Comparison of ENCODE assay signal across 8 cellular contexts in genomic region chr4:151099226-151099975, GRCh38. TPM values are rescaled to one million over a fixed set of nuclear protein-coding genes. Genes with fewer than 3 reads are reported as not detected.
DNase-seq lines count a peak whose midpoint lies in the region; ATAC-seq and TF ChIP-seq lines count a peak whose summit lies in the region.

TSS of gene RPS3A (plus strand) at chr4:151099628. CDS start at chr4:151099653, 25 bp downstream.

- peak within 1 kb of the TSS; percentile 98 to 100 (median 99) for H3K4me3 ChIP-seq in mammary epithelial cell (replicated peaks in 1 of 3; ENCODE audit: insufficient read depth in 1 of 3, low read depth in 2 of 3, low read length in 3 of 3)

- H2AFZ ChIP-seq in mammary epithelial cell (ENCODE audit: low read depth, low read length), result peak within 1 kb of the TSS; percentile 93

- H4K20me1 ChIP-seq in mammary epithelial cell (ENCODE audit: insufficient read depth, low read length), result peaks cover 4% of the 10 kb centered on the region

- peaks cover 29% of the 10 kb centered on the region for H3K36me3 ChIP-seq in mammary epithelial cell (ENCODE audit: insufficient read depth, low read length)

- intact Hi-C loops in mammary epithelial cell (cut with micrococcal nuclease), result loop anchor here (1.0 kb wide), 1 partner anchor 85 kb away; no protein-coding TSS in a partner anchor

- dilution Hi-C loops in mammary epithelial cell (cut with HindIII; ENCODE audit: low sequenced_read_pairs), result no loop called here

- in situ Hi-C loops in ACHN (cut with HindIII; ENCODE audit: low pct_ligation_motif_present, low pct_unique_long_range_greater_than_20kb, low sequenced_read_pairs) (no loop called here), mammary epithelial cell (cut with MboI; ENCODE audit: low sequenced_read_pairs in 2 of 2) (no loop called here)

- DNase-seq in ACHN, result peak; percentile 92
- DNase-seq in NCI-H2196 (lab: John Stamatoyannopoulos, UW; ENCODE audit: unreplicated experiment), result peak; percentile 85
- DNase-seq in mammary epithelial cell, result peak; percentile 100
- DNase-seq in iPS-NIHi11 (ENCODE audit: low spot score), result peak; percentile 93
- peak; percentile 97 for DNase-seq in smooth muscle cell of the brain vasculature (ENCODE audit: low read depth, low spot score)

- no TSS peak for BruUV-seq in mammary epithelial cell (replicated peaks; lab: Mats Ljungman, UMichigan)

- peaks cover 49% of the 10 kb centered on the region for H3K79me2 ChIP-seq in mammary epithelial cell (ENCODE audit: insufficient read depth, low read length)

- H3K4me2 ChIP-seq in mammary epithelial cell (ENCODE audit: insufficient read depth, low read depth, low read length), result peak within 1 kb of the TSS; percentile 81

- WGBS in mammary epithelial cell (ENCODE audit: low coverage, missing lambda C conversion rate), result 2% methylated on average over 42 of the region's 69 CpGs

- H3K27ac ChIP-seq in VCaP (peak within 1 kb of the TSS; percentile 87), mammary epithelial cell (ENCODE audit: insufficient read depth, low read depth, low read length) (peak within 1 kb of the TSS; percentile 95)

- no peaks in the 10 kb centered on the region for H3K27me3 ChIP-seq in mammary epithelial cell (ENCODE audit: insufficient read depth, low read length)

- no peaks in the 10 kb centered on the region for H3K9me3 ChIP-seq in mammary epithelial cell (replicated peaks; ENCODE audit: insufficient read depth, low read length)

- peaks cover 10% of the 10 kb centered on the region for H3K4me1 ChIP-seq in mammary epithelial cell (ENCODE audit: insufficient read depth, low read length)

- TF ChIP-seq CTCF in VCaP (conservative IDR thresholded peaks at IDR 0.05), result peak; percentile 92
- peak; percentile 69 to 81 for TF ChIP-seq CTCF in mammary epithelial cell (conservative IDR thresholded peaks at IDR 0.05 in 1 of 2, IDR thresholded peaks at IDR 0.05 in 1 of 2; ENCODE audit: extremely low read depth in 1 of 2, insufficient read depth in 1 of 2, low read depth in 1 of 2, low read length in 2 of 2)

- CTCF ChIA-PET in mammary epithelial cell (lab: Charles Lee; ENCODE audit: low non-redundant PET), result no interaction called here

- ATAC-seq in GM18867 (IDR thresholded peaks at IDR 0.05; ENCODE audit: unreplicated experiment), result peak; percentile 95
- peak; percentile 94 for ATAC-seq in HG03108 (IDR thresholded peaks at IDR 0.05; ENCODE audit: unreplicated experiment)

- peak within 1 kb of the TSS; percentile 100 for H3K9ac ChIP-seq in mammary epithelial cell (ENCODE audit: insufficient read depth, low read length)

RNA-seq across cellular contexts. Expression of gene RPS3A, which starts in this region (rescaled TPM):
- total RNA-seq in mammary epithelial cell, result 1,000 to 10,000 TPM; 1,437 to 1,463 TPM
- 1,779 TPM for polyA plus RNA-seq in mammary epithelial cell
- 497 TPM for polyA minus RNA-seq in mammary epithelial cell

Comparison
In these comparisons a context has a peak if more than half of its experiments do, and no peak if none do; other contexts are left out.
1. Peak in every context shown above with its lines: DNase-seq, ATAC-seq, H3K4me3 ChIP-seq and H3K27ac ChIP-seq.